In genomic region chr6:2875840-2876207, GRCh38 we compare ENCODE assay signal across 8 cellular contexts. TPM values are rescaled to one million over a fixed set of nuclear protein-coding genes. Genes with fewer than 3 reads are reported as not detected.
DNase-seq lines count a peak whose midpoint lies in the region; ATAC-seq and TF ChIP-seq lines count a peak whose summit lies in the region.

No MANE protein-coding gene starts in this region.

- TF ChIP-seq CTCF in foreskin fibroblast (IDR thresholded peaks at IDR 0.05; ENCODE audit: low read depth, low read length), result no peak
- no peak for TF ChIP-seq CTCF in neural progenitor cell (IDR thresholded peaks at IDR 0.05)

- H3K4me3 ChIP-seq in BLaER1 (peak overlapping the region; percentile 71), foreskin fibroblast (ENCODE audit: low read depth in 1 of 2, low read length in 2 of 2) (peak overlapping the region; percentile 47 to 59), neural progenitor cell (peak overlapping the region; percentile 80)

- H3K27ac ChIP-seq in BLaER1, result peak overlapping the region; percentile 83
- H3K27ac ChIP-seq in neural progenitor cell, result no peak overlapping the region

- peak; percentile 49 for DNase-seq in activated effector memory CD4-positive, alpha-beta T cell treated with Interleukin-2 at 50 U/mL for 16 hours
- DNase-seq in foreskin fibroblast (peak in 1 of 2 donors; percentile 27), neural progenitor cell (ENCODE audit: low spot score) (peak; percentile 34), NCI-H2107 (lab: John Stamatoyannopoulos, UW) (no peak), GDM1 (lab: John Stamatoyannopoulos, UW) (no peak), NCI-H2081 treated with DMSO at 0.1 percent for 48 hours (lab: John Stamatoyannopoulos, UW) (no peak)

- H3K9ac ChIP-seq in BLaER1 (peak overlapping the region; percentile 84), neural progenitor cell (no peak overlapping the region)

- H2AFZ ChIP-seq in neural progenitor cell (replicated peaks), result peak overlapping the region; percentile 86

- H3K27ac Mint-ChIP-seq in neural progenitor cell, result no peak overlapping the region

- no peaks in the 10 kb centered on the region for H3K36me3 ChIP-seq in BLaER1
- H3K36me3 ChIP-seq in neural progenitor cell, result no peaks in the 10 kb centered on the region

- H3K4me1 Mint-ChIP-seq in neural progenitor cell, result peaks cover 29% of the 10 kb centered on the region

- no peaks in the 10 kb centered on the region for H3K36me3 Mint-ChIP-seq in neural progenitor cell

- H3K4me3 Mint-ChIP-seq in neural progenitor cell, result peak overlapping the region; percentile 74

- peaks cover 19% of the 10 kb centered on the region for H3K9me3 Mint-ChIP-seq in neural progenitor cell

- peak overlapping the region; percentile 97 for H3K4me2 ChIP-seq in BLaER1
- peak overlapping the region; percentile 97 for H3K4me2 ChIP-seq in neural progenitor cell

- peaks cover 11% of the 10 kb centered on the region for H3K27me3 Mint-ChIP-seq in neural progenitor cell (ENCODE audit: insufficient read depth, low read depth)

- H3K27me3 ChIP-seq in BLaER1 (peaks cover 9% of the 10 kb centered on the region; the same call in 1 of the 2 replicates), neural progenitor cell (peaks cover 40% of the 10 kb centered on the region)

- no peaks in the 10 kb centered on the region; the same call in 1 of the 2 replicates for H3K9me3 ChIP-seq in BLaER1
- H3K9me3 ChIP-seq in neural progenitor cell (ENCODE audit: low read depth), result no peaks in the 10 kb centered on the region

- H3K4me1 ChIP-seq in BLaER1 (peaks cover 60% of the 10 kb centered on the region), neural progenitor cell (peaks cover 18% of the 10 kb centered on the region)

- no peaks in the 10 kb centered on the region for H3K79me2 ChIP-seq in neural progenitor cell (ENCODE audit: low read depth)

- peaks cover 15% of the 10 kb centered on the region for H3F3A ChIP-seq in neural progenitor cell (ENCODE audit: low read depth)

- H4K20me1 ChIP-seq in BLaER1 (no peaks in the 10 kb centered on the region), neural progenitor cell (ENCODE audit: low read depth) (no peaks in the 10 kb centered on the region)

- peak; percentile 32 for ATAC-seq in HG03354 (IDR thresholded peaks at IDR 0.05; ENCODE audit: poor library complexity, severe bottlenecking, unreplicated experiment)

RNA-seq across cellular contexts. Expression of gene SERPINB9, which starts 27.3 kb away (rescaled TPM):
- 0.59 and 0.94 TPM in 2 replicates for total RNA-seq in neural progenitor cell (ENCODE audit: low replicate concordance)

RNA-seq across cellular contexts. Expression of gene SERPINB1, which starts 34.2 kb away (rescaled TPM):
- 9.4 and 14.5 TPM in 2 replicates for total RNA-seq in neural progenitor cell (ENCODE audit: low replicate concordance)

Comparison
In these comparisons a context has a peak if more than half of its experiments do, and no peak if none do; other contexts are left out.
1. DNase-seq: peak in activated effector memory CD4-positive, alpha-beta T cell treated with Interleukin-2 at 50 U/mL for 16 hours (single experiment) and neural progenitor cell (single experiment); none in NCI-H2107 (single experiment), GDM1 (single experiment) and NCI-H2081 treated with DMSO at 0.1 percent for 48 hours (single experiment).
2. Peak in every context shown above with its lines, with median percentiles within 50 percentile points of each other: H3K4me3 ChIP-seq.